In the genomic region with DNA sequence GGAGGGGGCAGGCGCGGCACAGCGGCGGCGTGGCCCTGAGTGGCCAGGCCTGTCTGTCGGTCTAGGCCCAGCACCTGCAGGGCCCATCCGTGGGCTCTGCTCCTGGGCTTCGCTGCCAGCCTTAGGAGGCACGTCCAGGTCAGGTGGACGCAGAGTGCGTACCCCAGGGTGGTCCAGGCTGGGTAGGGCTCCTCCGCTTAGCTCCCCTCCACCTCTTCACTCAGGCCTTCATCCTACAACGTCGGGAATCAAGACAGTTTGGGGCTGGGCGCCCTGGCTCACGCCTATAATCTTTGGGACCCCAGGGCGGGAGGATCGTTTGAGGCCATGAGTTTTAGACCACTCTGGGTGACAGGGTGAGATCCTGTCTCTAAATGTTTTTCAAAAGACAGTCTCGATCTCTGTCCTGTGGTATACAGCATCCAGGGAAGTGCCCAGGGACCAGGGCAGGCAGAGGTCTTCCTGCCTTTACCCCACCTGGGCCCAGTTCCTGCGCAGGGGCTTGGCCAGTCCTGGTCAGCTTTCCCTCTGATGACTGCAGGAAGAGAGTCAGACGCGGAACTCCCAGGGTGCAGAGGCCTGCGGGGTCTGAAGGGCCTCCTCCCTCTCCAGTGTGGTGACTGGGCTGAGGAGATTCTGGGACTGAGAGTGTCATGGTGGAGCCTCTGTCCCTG, we compare ENCODE assay signal across 9 cellular contexts. TPM values are rescaled to one million over a fixed set of nuclear protein-coding genes. Genes with fewer than 3 reads are reported as not detected.
DNase-seq lines count a peak whose midpoint lies in the region; ATAC-seq and TF ChIP-seq lines count a peak whose summit lies in the region.
"Not testable (repeated sequence)": the region's sequence is repeated elsewhere in the genome, so short reads cannot be mapped to it uniquely, and the experiment has no call there.
"Had no signal": no experiment of that assay in that cellular context is flagged by ENCODE, and none has a peak within 500 bp of the region (broad histone marks: within the 10 kb centered on the region; RNA-seq: fewer than 3 reads in every experiment).

No MANE protein-coding gene starts in this region.

- H3K9me3 ChIP-seq in GM23248 (ENCODE audit: low read depth); MG63; heart left ventricle: not testable (repeated sequence)

- not testable (repeated sequence) for TF ChIP-seq POLR2A in heart left ventricle (IDR thresholded peaks at IDR 0.05)

- H3K4me3 ChIP-seq in GM23248: peak overlapping the region; percentile 85
- peak overlapping the region; percentile 70 for H3K4me3 ChIP-seq in MG63
- peak overlapping the region; percentile 94 for H3K4me3 ChIP-seq in WI38 (ENCODE audit: low read depth, low read length)
- peak overlapping the region; percentile 66 for H3K4me3 ChIP-seq in brain microvascular endothelial cell (ENCODE audit: low read depth, low read length)
- peak overlapping the region; percentile 59 to 100 (median 88) for H3K4me3 ChIP-seq in heart left ventricle

- not testable (repeated sequence) for H3K4me1 ChIP-seq in GM23248 (ENCODE audit: insufficient read depth)
- H3K4me1 ChIP-seq in heart left ventricle: peaks cover 6 to 31% (median 20%) of the 10 kb centered on the region in 12 donors

- in situ Hi-C loops in GM23248 (cut with MboI): loop anchor here (10.0 kb wide), 1 partner anchor 152 kb away; no protein-coding TSS in a partner anchor
- in situ Hi-C loops in brain microvascular endothelial cell (cut with HindIII; ENCODE audit: low pct_ligation_motif_present, low sequenced_read_pairs): not testable (repeated sequence)

- intact Hi-C loops in heart left ventricle (cut with DNase I): loop anchor here in 7 of 10 donors (5.0 to 10.0 kb wide), 3 partner anchors 149 to 159 kb away; a partner anchor contains a TSS
- intact Hi-C loops in natural killer cell (cut with micrococcal nuclease): loop anchor here (1.0 kb wide), 1 partner anchor 159 kb away; a partner anchor contains a TSS

- H2AFZ ChIP-seq in GM23248: peak overlapping the region; percentile 65

- not testable (repeated sequence) for H4K20me1 ChIP-seq in GM23248 (ENCODE audit: insufficient read depth)

- peak overlapping the region; percentile 90 for H3K9ac ChIP-seq in GM23248

- not testable (repeated sequence) for H3K27me3 Mint-ChIP-seq in natural killer cell (ENCODE audit: low read depth in 2 of 2)

- peak overlapping the region; percentile 81 for H3K4me2 ChIP-seq in GM23248 (ENCODE audit: unreplicated experiment)

- H3K79me2 ChIP-seq in GM23248 (ENCODE audit: insufficient read depth): peaks cover 80% of the 10 kb centered on the region

- peaks cover 12 to 24% of the 10 kb centered on the region in 2 donors for H3K4me1 Mint-ChIP-seq in natural killer cell

- peak in 2 of 4 donors; percentile 22 to 45 for ATAC-seq in heart left ventricle
- not testable (repeated sequence) for ATAC-seq in natural killer cell

- not testable (repeated sequence) for H3K27me3 ChIP-seq in GM23248 (replicated peaks; ENCODE audit: insufficient read depth); MG63; brain microvascular endothelial cell (replicated peaks); heart left ventricle

- 15 to 19% methylated on average over 18 to 20 of the region's 23 CpGs for WGBS in GM23248 (ENCODE audit: low coverage in 1 of 2, low lambda C conversion rate in 2 of 2, missing lambda C conversion rate in 2 of 2), 2 experiments
- WGBS in heart left ventricle, 4 donors: 34 to 49% (median 35%) methylated on average over 7 to 23 of the region's 23 CpGs

- TF ChIP-seq CTCF in WI38 (IDR thresholded peaks at IDR 0.05; ENCODE audit: low read depth, low read length); brain microvascular endothelial cell (IDR thresholded peaks at IDR 0.05; ENCODE audit: low read depth, low read length, missing control alignments); heart left ventricle (IDR thresholded peaks at IDR 0.05); natural killer cell (IDR thresholded peaks at IDR 0.05): not testable (repeated sequence)

- peak overlapping the region; percentile 51 for H3K27ac ChIP-seq in GM23248
- H3K27ac ChIP-seq in brain microvascular endothelial cell: peak overlapping the region; percentile 79
- H3K27ac ChIP-seq in heart left ventricle: peak overlapping the region; percentile 23 to 98 (median 94)
- peak overlapping the region; percentile 36 for H3K27ac ChIP-seq in temporal lobe (ENCODE audit: low read depth, low read length)

- DNase-seq in Daoy (ENCODE audit: low read depth) (peak; percentile 30), GM23248 (peak; percentile 60), MG63 (peak; percentile 47)
- not testable (repeated sequence) for DNase-seq in brain microvascular endothelial cell, heart left ventricle, natural killer cell

- not testable (repeated sequence) for H3K9me3 Mint-ChIP-seq in natural killer cell

- H3K27ac Mint-ChIP-seq in natural killer cell: peak overlapping the region; percentile 62 to 82

- peak overlapping the region; percentile 49 for H3K4me3 Mint-ChIP-seq in natural killer cell

- not testable (repeated sequence) for H3K9me2 ChIP-seq in GM23248 (ENCODE audit: insufficient read depth)

- not testable (repeated sequence) for H3F3A ChIP-seq in GM23248 (ENCODE audit: insufficient read depth)

- not testable (repeated sequence) for H3K36me3 ChIP-seq in GM23248 (ENCODE audit: low read depth); brain microvascular endothelial cell (replicated peaks); heart left ventricle
- peaks cover 26% of the 10 kb centered on the region for H3K36me3 ChIP-seq in MG63

- not testable (repeated sequence) for H3K36me3 Mint-ChIP-seq in natural killer cell

RNA-seq across cellular contexts. Expression of a gene that starts 0.9 kb away (rescaled TPM):
- 130 and 152 TPM in 2 replicates for total RNA-seq in Daoy (2014; rRNA removed; shearing (Covaris generic))
- total RNA-seq in GM23248 (2014; rRNA removed; shearing (Covaris generic)): 126 and 129 TPM in 2 replicates
- 346 and 351 TPM in 2 replicates for polyA plus RNA-seq in GM23248 (2016; fragmentation: Nextera tagmentation; extraction: Ambion mirVana)
- total RNA-seq in MG63 (2014; rRNA removed; shearing (Covaris generic); ENCODE audit: low replicate concordance): 203 and 576 TPM in 2 replicates
- total RNA-seq in heart left ventricle: 100 to 1,000 TPM; 269 to 480 (median 360) TPM
- 100 to 1,000 TPM; 279 to 623 TPM for polyA plus RNA-seq in heart left ventricle
- 100 to 1,000 TPM; 101 to 152 (median 133) TPM for total RNA-seq in natural killer cell
- 93.4 TPM for total RNA-seq in temporal lobe

RNA-seq across cellular contexts. Expression of a gene that starts 1.6 kb away (rescaled TPM):
- 23.5 and 28.9 TPM in 2 replicates for total RNA-seq in Daoy (2014; rRNA removed; shearing (Covaris generic))
- total RNA-seq in GM23248 (2014; rRNA removed; shearing (Covaris generic)): 20.2 and 23.8 TPM in 2 replicates
- polyA plus RNA-seq in GM23248 (2016; fragmentation: Nextera tagmentation; extraction: Ambion mirVana): 37.1 and 37.4 TPM in 2 replicates
- 27.8 and 38.7 TPM in 2 replicates for total RNA-seq in MG63 (2014; rRNA removed; shearing (Covaris generic); ENCODE audit: low replicate concordance)
- 10 to 100 TPM; 23.4 to 32.7 (median 29.2) TPM for total RNA-seq in heart left ventricle
- polyA plus RNA-seq in heart left ventricle: 10 to 100 TPM; 28.5 to 41.1 TPM
- total RNA-seq in natural killer cell: 10 to 100 TPM; 77.8 to 81.8 (median 79.0) TPM
- 16.5 TPM for total RNA-seq in temporal lobe

RNA-seq across cellular contexts. Expression of a gene that starts 15.3 kb away (rescaled TPM):
- 1.0 and 3.5 TPM in 2 replicates for total RNA-seq in Daoy (2014; rRNA removed; shearing (Covaris generic))
- total RNA-seq in GM23248 (2014; rRNA removed; shearing (Covaris generic)): not detected in 2 replicates
- polyA plus RNA-seq in GM23248 (2016; fragmentation: Nextera tagmentation; extraction: Ambion mirVana): not detected in 2 replicates
- total RNA-seq in MG63 (2014; rRNA removed; shearing (Covaris generic); ENCODE audit: low replicate concordance): not detected in 2 replicates
- total RNA-seq in heart left ventricle: 100 to 1,000 TPM in 2 of 9 donors, 10 to 100 TPM in 3, 1 to 10 TPM in 4; 2.8 to 117 (median 44.7) TPM
- 100 to 1,000 TPM in 1 of 2 donors, 10 to 100 TPM in 1; 69.5 to 325 TPM for polyA plus RNA-seq in heart left ventricle
- not detected for total RNA-seq in natural killer cell
- not detected for total RNA-seq in temporal lobe
- total RNA-seq: occipital lobe had no signal

RNA-seq across cellular contexts. Expression of a gene that starts 38.1 kb away (rescaled TPM):
- total RNA-seq in Daoy (2014; rRNA removed; shearing (Covaris generic)): 3.3 and 33.7 TPM in 2 replicates
- total RNA-seq in GM23248 (2014; rRNA removed; shearing (Covaris generic)): 3.8 and 10.9 TPM in 2 replicates
- polyA plus RNA-seq in GM23248 (2016; fragmentation: Nextera tagmentation; extraction: Ambion mirVana) (8.0 and 10.8 TPM in 2 replicates), heart left ventricle (under 1 TPM; 0.50 to 0.55 TPM)
- 0.54 and 3.9 TPM in 2 replicates for total RNA-seq in MG63 (2014; rRNA removed; shearing (Covaris generic); ENCODE audit: low replicate concordance)
- total RNA-seq in heart left ventricle (1 to 10 TPM in 1 of 9 donors, under 1 TPM in 7, not detected in 1; 0.14 to 2.3 (median 0.48) TPM), natural killer cell (1 to 10 TPM in 1 of 3 donors, under 1 TPM in 2; 0.25 to 1.4 (median 0.28) TPM), temporal lobe (4.7 TPM)

RNA-seq across cellular contexts. Expression of a gene that starts 53.9 kb away (rescaled TPM):
- 4.0 and 5.4 TPM in 2 replicates for total RNA-seq in Daoy (2014; rRNA removed; shearing (Covaris generic))
- total RNA-seq in GM23248 (2014; rRNA removed; shearing (Covaris generic)): not detected in 2 replicates
- polyA plus RNA-seq in GM23248 (2016; fragmentation: Nextera tagmentation; extraction: Ambion mirVana) (not detected in 2 replicates), heart left ventricle (not detected)
- 0.20 and 0.49 TPM in 2 replicates for total RNA-seq in MG63 (2014; rRNA removed; shearing (Covaris generic); ENCODE audit: low replicate concordance)
- total RNA-seq in heart left ventricle (not detected), natural killer cell (not detected), temporal lobe (not detected)
- total RNA-seq: occipital lobe had no signal

Comparison
In these comparisons a context has a peak if more than half of its experiments do, and no peak if none do; other contexts are left out.
1. H3K27ac ChIP-seq: peak in every context shown above with its lines; median percentile 94 in heart left ventricle; 79 in brain microvascular endothelial cell; 51 in GM23248; 36 in temporal lobe.